Comparison of ENCODE assay signal across 8 cellular contexts in genomic region chr10:73744690-73744994, GRCh38. TPM values are rescaled to one million over a fixed set of nuclear protein-coding genes. Genes with fewer than 3 reads are reported as not detected.
DNase-seq lines count a peak whose midpoint lies in the region; ATAC-seq, FAIRE-seq and TF ChIP-seq lines count a peak whose summit lies in the region.

No MANE protein-coding gene starts in this region.

- FAIRE-seq in astrocyte (lab: Jason Lieb, UNC): no peak

- H3K79me2 ChIP-seq in SK-N-SH (ENCODE audit: insufficient read depth) (peaks cover 72% of the 10 kb centered on the region), astrocyte (ENCODE audit: insufficient read depth, low read length) (peaks cover 69% of the 10 kb centered on the region)

- H3K27ac ChIP-seq in SK-N-SH (ENCODE audit: low read depth in 2 of 2, low read length in 1 of 2) (peak overlapping the region; percentile 91), astrocyte (ENCODE audit: low read depth, low read length) (peak overlapping the region; percentile 98), iPS-20b (ENCODE audit: low read length) (peak overlapping the region; percentile 51)

- peak; percentile 11 for ATAC-seq in GM19025 (IDR thresholded peaks at IDR 0.05; ENCODE audit: low read depth, unreplicated experiment)
- peak; percentile 31 for ATAC-seq in HG03175 (IDR thresholded peaks at IDR 0.05; ENCODE audit: unreplicated experiment)

- H3K27me3 Mint-ChIP-seq in astrocyte (ENCODE audit: low read depth, unreplicated experiment): no peaks in the 10 kb centered on the region

- H3K9me3 Mint-ChIP-seq in astrocyte (ENCODE audit: unreplicated experiment): no peaks in the 10 kb centered on the region

- H3K36me3 Mint-ChIP-seq in astrocyte (ENCODE audit: low read depth, unreplicated experiment): peaks cover 9% of the 10 kb centered on the region

- no peak for TF ChIP-seq RAD21 in SK-N-SH (IDR thresholded peaks at IDR 0.05; ENCODE audit: low read length)

- POLR2A ChIA-PET in SK-N-SH (lab: Yijun Ruan, JAX): interaction anchor here (0.6 to 4.3 kb wide), 5 partner anchors 13 to 255 kb away, joined by 3 to 29 read pairs (median 3); a partner anchor contains a TSS

- H3K27me3 ChIP-seq in SK-N-SH (ENCODE audit: insufficient read depth) (no peaks in the 10 kb centered on the region), astrocyte (ENCODE audit: insufficient read depth, low read length) (no peaks in the 10 kb centered on the region), iPS-20b (ENCODE audit: insufficient read depth, low read length) (no peaks in the 10 kb centered on the region)

- H3K9ac ChIP-seq in SK-N-SH (peak overlapping the region; percentile 91), astrocyte (ENCODE audit: low read length) (peak overlapping the region; percentile 94), iPS-20b (ENCODE audit: low read depth, low read length) (peak overlapping the region; percentile 96)

- H3K4me3 Mint-ChIP-seq in astrocyte (ENCODE audit: unreplicated experiment): peak overlapping the region; percentile 98

- 1% methylated on average over 9 of the region's 9 CpGs for WGBS in SK-N-SH (ENCODE audit: low lambda C conversion rate)

- DNase-seq in AG20443 (ENCODE audit: low spot score): peak; percentile 76
- peak; percentile 60 for DNase-seq in SK-N-SH
- DNase-seq in astrocyte (ENCODE audit: low read depth): peak; percentile 44
- peak; percentile 81 for DNase-seq in stimulated activated CD4-positive, alpha-beta T cell treated with anti-CD3 and anti-CD28 coated beads, Interleukin-15, amount 100 ng/mL, for 24 hours
- DNase-seq in NCI-H1105 (lab: John Stamatoyannopoulos, UW): no peak

- H3K4me3 ChIP-seq in SK-N-SH (ENCODE audit: low read depth in 2 of 2, low read length in 1 of 2) (peak overlapping the region; percentile 77 to 90), astrocyte (ENCODE audit: insufficient read depth, low read depth, low read length) (peak overlapping the region; percentile 87), iPS-20b (ENCODE audit: low read length) (peak overlapping the region; percentile 87)

- H3K9me3 ChIP-seq in SK-N-SH: no peaks in the 10 kb centered on the region
- H3K9me3 ChIP-seq in astrocyte (ENCODE audit: insufficient read depth, low read depth, low read length): no peaks in the 10 kb centered on the region
- no peaks in the 10 kb centered on the region for H3K9me3 ChIP-seq in iPS-20b (ENCODE audit: insufficient read depth, low read depth, low read length)

- no peak for TF ChIP-seq EP300 in SK-N-SH (IDR thresholded peaks at IDR 0.05; ENCODE audit: borderline replicate concordance in 1 of 2, low read depth in 1 of 2, low read length in 1 of 2)

- no peaks in the 10 kb centered on the region for H3K9me2 ChIP-seq in SK-N-SH

- H3K27ac Mint-ChIP-seq in astrocyte (ENCODE audit: unreplicated experiment): peak overlapping the region; percentile 99

- H3F3A ChIP-seq in SK-N-SH (replicated peaks; ENCODE audit: insufficient read depth): no peaks in the 10 kb centered on the region

- H3K4me2 ChIP-seq in SK-N-SH (peak overlapping the region; percentile 74), astrocyte (ENCODE audit: low read length) (peak overlapping the region; percentile 84)

- H4K20me1 ChIP-seq in SK-N-SH (ENCODE audit: insufficient read depth): peaks cover 2% of the 10 kb centered on the region; the same call in 1 of the 2 replicates
- peaks cover 8% of the 10 kb centered on the region for H4K20me1 ChIP-seq in astrocyte (ENCODE audit: insufficient read depth, low read length)

- H3K4me1 ChIP-seq in SK-N-SH (ENCODE audit: control insufficient read depth in 1 of 2, insufficient read depth in 2 of 2, low read depth in 1 of 2, low read length in 1 of 2) (peaks cover 0 to 9% of the 10 kb centered on the region in 2 experiments; a peak in 2 of 4 replicates), astrocyte (ENCODE audit: insufficient read depth, low read length) (peaks cover 21% of the 10 kb centered on the region), iPS-20b (ENCODE audit: insufficient read depth, low read length) (peaks cover 16% of the 10 kb centered on the region; the same call in 1 of the 2 replicates)

- H3K4me1 Mint-ChIP-seq in astrocyte (ENCODE audit: low read depth, unreplicated experiment): peaks cover 24% of the 10 kb centered on the region

- peak overlapping the region; percentile 66 for H2AFZ ChIP-seq in SK-N-SH (ENCODE audit: low read depth)
- peak overlapping the region; percentile 62 for H2AFZ ChIP-seq in astrocyte (ENCODE audit: low read depth, low read length)

- TF ChIP-seq CTCF in SK-N-SH (IDR thresholded peaks at IDR 0.05): no peak
- TF ChIP-seq CTCF in astrocyte (IDR thresholded peaks at IDR 0.05; ENCODE audit: insufficient read depth, low read depth, low read length): no peak

- CTCF ChIA-PET in SK-N-SH (lab: Yijun Ruan, JAX): interaction anchor here (0.7 to 0.9 kb wide), 2 partner anchors 14 to 41 kb away, joined by 3 read pairs; partner anchors contain the start of gene ZSWIM8

- H3K36me3 ChIP-seq in SK-N-SH (replicated peaks in 1 of 2; ENCODE audit: control insufficient read depth in 1 of 2, insufficient read depth in 2 of 2, low read length in 1 of 2) (peaks cover 16 to 30% of the 10 kb centered on the region in 2 experiments), astrocyte (ENCODE audit: insufficient read depth, low read length) (peaks cover 11% of the 10 kb centered on the region), iPS-20b (ENCODE audit: insufficient read depth, low read depth, low read length) (peaks cover 17% of the 10 kb centered on the region)

TF ChIP-seq in SK-N-SH, 30 proteins besides CTCF, POLR2A, EP300 and RAD21:
- TF ChIP-seq, protein P1, sequence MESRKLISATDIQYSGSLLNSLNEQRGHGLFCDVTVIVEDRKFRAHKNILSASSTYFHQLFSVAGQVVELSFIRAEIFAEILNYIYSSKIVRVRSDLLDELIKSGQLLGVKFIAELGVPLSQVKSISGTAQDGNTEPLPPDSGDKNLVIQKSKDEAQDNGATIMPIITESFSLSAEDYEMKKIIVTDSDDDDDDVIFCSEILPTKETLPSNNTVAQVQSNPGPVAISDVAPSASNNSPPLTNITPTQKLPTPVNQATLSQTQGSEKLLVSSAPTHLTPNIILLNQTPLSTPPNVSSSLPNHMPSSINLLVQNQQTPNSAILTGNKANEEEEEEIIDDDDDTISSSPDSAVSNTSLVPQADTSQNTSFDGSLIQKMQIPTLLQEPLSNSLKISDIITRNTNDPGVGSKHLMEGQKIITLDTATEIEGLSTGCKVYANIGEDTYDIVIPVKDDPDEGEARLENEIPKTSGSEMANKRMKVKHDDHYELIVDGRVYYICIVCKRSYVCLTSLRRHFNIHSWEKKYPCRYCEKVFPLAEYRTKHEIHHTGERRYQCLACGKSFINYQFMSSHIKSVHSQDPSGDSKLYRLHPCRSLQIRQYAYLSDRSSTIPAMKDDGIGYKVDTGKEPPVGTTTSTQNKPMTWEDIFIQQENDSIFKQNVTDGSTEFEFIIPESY (IDR thresholded peaks at IDR 0.05; ENCODE audit: borderline replicate concordance, low read depth): no peak
- TF ChIP-seq, protein P2, sequence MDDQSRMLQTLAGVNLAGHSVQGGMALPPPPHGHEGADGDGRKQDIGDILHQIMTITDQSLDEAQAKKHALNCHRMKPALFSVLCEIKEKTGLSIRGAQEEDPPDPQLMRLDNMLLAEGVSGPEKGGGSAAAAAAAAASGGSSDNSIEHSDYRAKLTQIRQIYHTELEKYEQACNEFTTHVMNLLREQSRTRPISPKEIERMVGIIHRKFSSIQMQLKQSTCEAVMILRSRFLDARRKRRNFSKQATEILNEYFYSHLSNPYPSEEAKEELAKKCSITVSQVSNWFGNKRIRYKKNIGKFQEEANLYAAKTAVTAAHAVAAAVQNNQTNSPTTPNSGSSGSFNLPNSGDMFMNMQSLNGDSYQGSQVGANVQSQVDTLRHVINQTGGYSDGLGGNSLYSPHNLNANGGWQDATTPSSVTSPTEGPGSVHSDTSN (IDR thresholded peaks at IDR 0.05): no peak
- no peak for TF ChIP-seq MEF2A (IDR thresholded peaks at IDR 0.05; ENCODE audit: borderline replicate concordance, low read depth)

RNA-seq across cellular contexts. Expression of gene SEC24C, which starts 0.5 kb away (rescaled TPM):
- 73.6 and 99.2 TPM in 2 replicates for polyA plus RNA-seq in SK-N-SH (2012; rRNA removed)
- 41.4 and 52.7 TPM in 2 replicates for polyA plus RNA-seq in SK-N-SH (2012; cell fraction: cytosol; rRNA removed)
- polyA plus RNA-seq in SK-N-SH (2012; cell fraction: nucleus; rRNA removed): 160 and 238 TPM in 2 replicates
- 96.1 and 99.0 TPM in 2 replicates for total RNA-seq in astrocyte

RNA-seq across cellular contexts. Expression of gene CHCHD1, which starts 37.2 kb away (rescaled TPM):
- polyA plus RNA-seq in SK-N-SH (2012; rRNA removed): 57.8 and 60.9 TPM in 2 replicates
- 71.7 and 84.8 TPM in 2 replicates for polyA plus RNA-seq in SK-N-SH (2012; cell fraction: cytosol; rRNA removed)
- 22.1 and 30.6 TPM in 2 replicates for polyA plus RNA-seq in SK-N-SH (2012; cell fraction: nucleus; rRNA removed)
- total RNA-seq in astrocyte: 24.0 and 25.3 TPM in 2 replicates

RNA-seq across cellular contexts. Expression of gene ZSWIM8, which starts 40.8 kb away (rescaled TPM):
- polyA plus RNA-seq in SK-N-SH (2012; rRNA removed): 97.3 and 112 TPM in 2 replicates
- polyA plus RNA-seq in SK-N-SH (2012; cell fraction: cytosol; rRNA removed): 21.4 and 41.4 TPM in 2 replicates
- 340 and 358 TPM in 2 replicates for polyA plus RNA-seq in SK-N-SH (2012; cell fraction: nucleus; rRNA removed)
- 70.2 and 70.7 TPM in 2 replicates for total RNA-seq in astrocyte

RNA-seq across cellular contexts. Expression of gene AGAP5, which starts 46.7 kb away (rescaled TPM):
- 3.8 and 4.8 TPM in 2 replicates for polyA plus RNA-seq in SK-N-SH (2012; rRNA removed)
- polyA plus RNA-seq in SK-N-SH (2012; cell fraction: cytosol; rRNA removed): 0.76 and 1.5 TPM in 2 replicates
- 22.0 and 28.2 TPM in 2 replicates for polyA plus RNA-seq in SK-N-SH (2012; cell fraction: nucleus; rRNA removed)
- total RNA-seq in astrocyte: 3.4 and 5.1 TPM in 2 replicates
